ENCODE assay signal across 24 cellular contexts in the genomic region with DNA sequence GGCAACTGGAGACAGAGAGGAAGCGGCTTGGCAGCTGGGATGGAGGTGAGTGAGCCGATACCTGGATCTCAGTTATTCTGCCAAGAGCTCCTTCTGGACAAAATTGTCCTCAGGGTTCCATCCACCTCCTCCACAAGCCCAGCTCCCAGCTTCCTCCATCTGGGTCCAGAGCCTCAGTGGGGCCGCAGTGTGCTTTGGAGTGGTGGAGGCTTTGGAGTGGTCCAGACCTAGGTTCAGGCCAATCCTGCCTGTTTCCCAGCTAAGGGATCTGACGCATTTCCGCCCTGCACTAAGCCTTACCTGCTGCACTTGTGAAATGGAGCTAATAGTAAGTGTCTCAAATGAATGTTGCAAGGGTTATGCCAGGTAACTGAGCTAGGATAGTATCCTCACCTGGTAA.
"Had no signal": no experiment of that assay in that cellular context is flagged by ENCODE, and none has a peak within 500 bp of the region (broad histone marks: within the 10 kb centered on the region; RNA-seq: fewer than 3 reads in every experiment).

No MANE protein-coding gene starts in this region.

- FAIRE-seq: colon, frontal cortex had no signal

- H3K4me1 ChIP-seq: adrenal gland, body of pancreas had no signal

- H3K4me1 Mint-ChIP-seq: activated CD4-positive, alpha-beta T cell treated with anti-CD3 and anti-CD28 coated beads for 36 hours; activated CD4-positive, alpha-beta T cell treated with anti-CD3 and anti-CD28 coated beads, Interleukin-2, amount 10 ng/mL, durations not matched to agents 24 days and 14 days; activated naive CD4-positive, alpha-beta T cell treated with anti-CD3 and anti-CD28 coated beads, Interleukin-2, amount 50 U/mL, for 24 hours; activated naive CD8-positive, alpha-beta T cell treated with anti-CD3 and anti-CD28 coated beads for 36 hours; activated naive CD8-positive, alpha-beta T cell treated with anti-CD3 and anti-CD28 coated beads, Interleukin-2, amount 50 U/mL, for 24 hours had no signal

- H3K27me3 Mint-ChIP-seq: activated CD4-positive, alpha-beta memory T cell treated with anti-CD3 and anti-CD28 coated beads for 36 hours; activated naive CD4-positive, alpha-beta T cell treated with anti-CD3 and anti-CD28 coated beads, Interleukin-2, amount 50 U/mL, for 24 hours had no signal

- H3K36me3 ChIP-seq: adrenal gland had no signal

- H3K27ac ChIP-seq: adrenal gland, body of pancreas had no signal

- H3K36me3 Mint-ChIP-seq: activated CD4-positive, alpha-beta memory T cell treated with anti-CD3 and anti-CD28 coated beads for 36 hours; activated naive CD4-positive, alpha-beta T cell treated with anti-CD3 and anti-CD28 coated beads, Interleukin-2, amount 50 U/mL, for 24 hours; activated naive CD8-positive, alpha-beta T cell treated with anti-CD3 and anti-CD28 coated beads for 36 hours had no signal

- H3K4me3 Mint-ChIP-seq: activated CD4-positive, alpha-beta memory T cell treated with anti-CD3 and anti-CD28 coated beads for 36 hours; activated CD4-positive, alpha-beta T cell treated with anti-CD3 and anti-CD28 coated beads for 36 hours; activated CD4-positive, alpha-beta T cell treated with anti-CD3 and anti-CD28 coated beads, Interleukin-2, amount 10 ng/mL, durations not matched to agents 24 days and 14 days; activated CD8-positive, alpha-beta T cell treated with anti-CD3 and anti-CD28 coated beads, Interleukin-2, amount 10 ng/mL, durations not matched to agents 7 days and 5 days; activated naive CD4-positive, alpha-beta T cell treated with anti-CD3 and anti-CD28 coated beads for 36 hours; activated naive CD4-positive, alpha-beta T cell treated with anti-CD3 and anti-CD28 coated beads, Interleukin-2, amount 50 U/mL, for 24 hours; activated naive CD8-positive, alpha-beta T cell treated with anti-CD3 and anti-CD28 coated beads for 36 hours; activated naive CD8-positive, alpha-beta T cell treated with anti-CD3 and anti-CD28 coated beads, Interleukin-2, amount 50 U/mL, for 24 hours; activated T-cell treated with anti-CD3 and anti-CD28 coated beads, Interleukin-2, amount 50 U/mL, for 24 hours; activated T-cell treated with anti-CD3 and anti-CD28 coated beads, Interleukin-2, amount 50 U/mL, for 72 hours had no signal

- H3K9me3 Mint-ChIP-seq: activated CD4-positive, alpha-beta memory T cell treated with anti-CD3 and anti-CD28 coated beads for 36 hours; activated CD4-positive, alpha-beta T cell treated with anti-CD3 and anti-CD28 coated beads, Interleukin-2, amount 10 ng/mL, durations not matched to agents 24 days and 14 days; activated naive CD4-positive, alpha-beta T cell treated with anti-CD3 and anti-CD28 coated beads for 36 hours; activated naive CD4-positive, alpha-beta T cell treated with anti-CD3 and anti-CD28 coated beads, Interleukin-2, amount 50 U/mL, for 24 hours; activated naive CD8-positive, alpha-beta T cell treated with anti-CD3 and anti-CD28 coated beads for 36 hours; activated naive CD8-positive, alpha-beta T cell treated with anti-CD3 and anti-CD28 coated beads, Interleukin-2, amount 50 U/mL, for 24 hours; activated T-cell treated with anti-CD3 and anti-CD28 coated beads, Interleukin-2, amount 50 U/mL, for 24 hours; activated T-cell treated with anti-CD3 and anti-CD28 coated beads, Interleukin-2, amount 50 U/mL, for 72 hours had no signal

- ATAC-seq: activated CD4-positive, alpha-beta T cell treated with anti-CD3 and anti-CD28 coated beads for 36 hours; activated CD8-positive, alpha-beta T cell treated with anti-CD3 and anti-CD28 coated beads, Interleukin-2, amount 10 ng/mL, durations not matched to agents 7 days and 5 days; activated naive CD8-positive, alpha-beta T cell treated with anti-CD3 and anti-CD28 coated beads, Interleukin-2, amount 50 U/mL, for 24 hours; activated T-cell treated with anti-CD3 and anti-CD28 coated beads, Interleukin-2, amount 50 U/mL, for 72 hours; body of pancreas; esophagus mucosa had no signal

- H3K4me3 ChIP-seq: adrenal gland, body of pancreas had no signal

- H3K27me3 ChIP-seq: adrenal gland, body of pancreas had no signal

- H3K9me3 ChIP-seq: adrenal gland, body of pancreas had no signal

- H3K27ac Mint-ChIP-seq: activated CD4-positive, alpha-beta memory T cell treated with anti-CD3 and anti-CD28 coated beads for 36 hours; activated CD4-positive, alpha-beta T cell treated with anti-CD3 and anti-CD28 coated beads for 36 hours; activated CD4-positive, alpha-beta T cell treated with anti-CD3 and anti-CD28 coated beads, Interleukin-2, amount 10 ng/mL, durations not matched to agents 24 days and 14 days; activated CD8-positive, alpha-beta T cell treated with anti-CD3 and anti-CD28 coated beads, Interleukin-2, amount 10 ng/mL, durations not matched to agents 7 days and 5 days; activated naive CD4-positive, alpha-beta T cell treated with anti-CD3 and anti-CD28 coated beads for 36 hours; activated naive CD4-positive, alpha-beta T cell treated with anti-CD3 and anti-CD28 coated beads, Interleukin-2, amount 50 U/mL, for 24 hours; activated naive CD8-positive, alpha-beta T cell treated with anti-CD3 and anti-CD28 coated beads for 36 hours; activated naive CD8-positive, alpha-beta T cell treated with anti-CD3 and anti-CD28 coated beads, Interleukin-2, amount 50 U/mL, for 24 hours; activated T-cell treated with anti-CD3 and anti-CD28 coated beads, Interleukin-2, amount 50 U/mL, for 24 hours; activated T-cell treated with anti-CD3 and anti-CD28 coated beads, Interleukin-2, amount 50 U/mL, for 72 hours had no signal

- DNase-seq: activated CD4-positive, alpha-beta memory T cell treated with anti-CD3 and anti-CD28 coated beads for 36 hours; activated CD4-positive, alpha-beta T cell treated with anti-CD3 and anti-CD28 coated beads for 36 hours; activated CD4-positive, alpha-beta T cell treated with anti-CD3 and anti-CD28 coated beads, Interleukin-2, amount 10 ng/mL, durations not matched to agents 24 days and 14 days; activated CD4-positive, CD25-positive, alpha-beta regulatory T cell; activated CD4-positive, CD25-positive, alpha-beta regulatory T cell treated with anti-CD3 and anti-CD28 coated beads, Interleukin-2, amount 50 U/mL, for 72 hours; activated CD8-positive, alpha-beta T cell treated with anti-CD3 and anti-CD28 coated beads, Interleukin-2, amount 10 ng/mL, durations not matched to agents 7 days and 5 days; activated naive CD4-positive, alpha-beta T cell treated with anti-CD3 and anti-CD28 coated beads for 36 hours; activated naive CD8-positive, alpha-beta T cell treated with anti-CD3 and anti-CD28 coated beads for 36 hours; activated naive CD8-positive, alpha-beta T cell treated with anti-CD3 and anti-CD28 coated beads, Interleukin-2, amount 50 U/mL, for 24 hours; activated T-cell treated with anti-CD3 and anti-CD28 coated beads for 4 hours; activated T-cell treated with anti-CD3 and anti-CD28 coated beads, Interleukin-2, amount 50 U/mL, for 24 hours; activated T-cell treated with anti-CD3 and anti-CD28 coated beads, Interleukin-2, amount 50 U/mL, for 72 hours; amygdala; aorta; body of pancreas; caudate nucleus; effector CD8-positive, alpha-beta T cell; foreskin fibroblast; T-helper 2 cell had no signal
